11 cellular contexts compared by ENCODE assay signal in the genomic region with DNA sequence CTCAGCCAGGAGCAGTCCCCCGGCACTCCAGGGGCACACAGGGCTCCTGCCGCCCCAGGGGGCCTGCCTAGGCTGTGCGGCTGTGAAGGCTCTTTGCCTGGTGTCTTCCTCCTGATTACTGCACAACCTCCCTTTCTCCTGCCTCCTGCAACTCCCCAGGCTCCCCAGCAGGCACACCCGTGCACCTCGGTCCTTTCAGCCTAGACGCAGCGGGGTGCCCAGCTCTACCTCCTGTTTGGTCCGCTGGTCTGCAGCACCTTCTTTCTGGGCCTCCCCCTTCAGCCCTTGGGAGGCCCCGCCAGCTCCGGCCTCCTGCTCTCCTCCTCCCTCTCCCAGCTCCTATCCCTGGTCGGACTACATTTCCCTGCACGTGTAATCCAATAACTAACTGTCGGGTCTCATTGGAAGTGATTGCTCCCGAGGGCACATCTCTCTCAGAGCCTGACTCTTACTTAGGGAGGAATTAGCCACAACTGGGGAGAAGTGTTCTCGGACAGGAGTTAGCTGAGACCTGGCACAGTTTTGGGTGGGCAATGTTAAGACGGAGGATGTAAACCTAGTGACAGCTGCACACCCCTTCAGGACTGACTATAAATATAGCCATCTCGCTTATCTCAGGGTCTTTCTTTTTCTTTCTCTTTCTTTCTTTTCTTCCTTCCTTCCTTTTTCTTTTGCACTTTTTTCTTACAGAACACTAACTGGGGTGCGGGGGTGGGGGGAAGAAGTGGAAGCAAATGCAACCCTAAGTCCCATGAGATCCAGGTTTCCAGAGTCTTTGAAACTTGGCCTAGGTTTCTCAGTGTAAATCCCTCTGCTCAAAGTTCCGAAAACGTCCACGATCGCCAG. TPM values are rescaled to one million over a fixed set of nuclear protein-coding genes. Genes with fewer than 3 reads are reported as not detected.
A peak's percentile ranks its signal among the peaks of the same experiment; 100 is the strongest.
DNase-seq lines count a peak whose midpoint lies in the region; TF ChIP-seq lines count a peak whose summit lies in the region.
"Had no signal": no experiment of that assay in that cellular context is flagged by ENCODE, and none has a peak within 500 bp of the region (broad histone marks: within the 10 kb centered on the region; RNA-seq: fewer than 3 reads in every experiment).

No MANE protein-coding gene starts in this region.

- H3K27ac ChIP-seq in SK-N-MC: no peak overlapping the region
- H3K27ac ChIP-seq in sigmoid colon: peak overlapping the region; percentile 84 to 96 (median 89)
- H3K27ac ChIP-seq: vagina had no signal

- H3K9me3 ChIP-seq in SK-N-MC (ENCODE audit: low read depth, low read length): no peaks in the 10 kb centered on the region
- no peaks in the 10 kb centered on the region for H3K9me3 ChIP-seq in sigmoid colon
- H3K9me3 ChIP-seq: vagina had no signal

- TF ChIP-seq CTCF in foreskin fibroblast (IDR thresholded peaks at IDR 0.05; ENCODE audit: low read depth, low read length) (no peak), sigmoid colon (IDR thresholded peaks at IDR 0.05) (no peak)

- peaks cover 0 to 41% (median 31%) of the 10 kb centered on the region in 4 donors for H3K4me1 ChIP-seq in sigmoid colon

- H3K4me3 ChIP-seq in SK-N-MC (peak overlapping the region; percentile 69; the same call in 1 of the 2 replicates), foreskin fibroblast (ENCODE audit: low read depth in 1 of 2, low read length in 2 of 2) (peak overlapping the region; percentile 45 to 65), sigmoid colon (peak overlapping the region; percentile 57 to 68 (median 64))

- TF ChIP-seq EP300 in sigmoid colon (IDR thresholded peaks at IDR 0.05): no peak

- H3K27me3 ChIP-seq in sigmoid colon: peaks cover 21 to 88% (median 40%) of the 10 kb centered on the region in 3 donors

- intact Hi-C loops in sigmoid colon (cut with DNase I): loop anchor here (5.0 to 10.0 kb wide), 4 partner anchors 676 to 1054 kb away; partner anchors contain the start of gene EXOC2

- no peaks in the 10 kb centered on the region for H3K36me3 ChIP-seq in SK-N-MC (ENCODE audit: insufficient read depth, low read length)
- no peaks in the 10 kb centered on the region for H3K36me3 ChIP-seq in sigmoid colon
- H3K36me3 ChIP-seq: vagina had no signal

- WGBS in sigmoid colon, 2 donors: 5 to 6% methylated on average over 22 of the region's 22 CpGs

- DNase-seq in NCI-H748 (lab: John Stamatoyannopoulos, UW; ENCODE audit: unreplicated experiment) (peak; percentile 17), NCI-H748 treated with DMSO at 0.1 percent for 48 hours (lab: John Stamatoyannopoulos, UW) (no peak), SK-N-MC (ENCODE audit: low read depth, low spot score) (no peak), foreskin fibroblast (peak; percentile 77 to 92), sigmoid colon (no peak), iPS-NIHi7 (ENCODE audit: extremely low spot score) (no peak), NCI-H774 (lab: John Stamatoyannopoulos, UW) (no peak), ecto neural progenitor cell (ENCODE audit: low spot score) (no peak)
- DNase-seq: small intestine had no signal

- no peak for TF ChIP-seq POLR2A in sigmoid colon (IDR thresholded peaks at IDR 0.05)

- no peak overlapping the region for H3K9ac ChIP-seq in SK-N-MC (ENCODE audit: insufficient read length)

RNA-seq across cellular contexts. Expression of gene FOXF2, which starts 1.1 kb away (rescaled TPM):
- 10 to 100 TPM; 18.2 to 37.8 (median 27.3) TPM for total RNA-seq in sigmoid colon
- 1 to 10 TPM; 3.5 to 6.7 (median 4.8) TPM for polyA plus RNA-seq in sigmoid colon
- total RNA-seq: fibroblast of villous mesenchyme had no signal

Comparison
In these comparisons a context has a peak if more than half of its experiments do, and no peak if none do; other contexts are left out.
1. DNase-seq: peak in NCI-H748 (single experiment) and foreskin fibroblast (2 of 2); none in NCI-H748 treated with DMSO at 0.1 percent for 48 hours (single experiment), SK-N-MC (single experiment), sigmoid colon (single experiment), iPS-NIHi7 (single experiment), NCI-H774 (single experiment) and ecto neural progenitor cell (single experiment).
2. Peak in every context shown above with its lines, with median percentiles within 50 percentile points of each other: H3K4me3 ChIP-seq.